ENCODE assay signal across 10 cellular contexts in the genomic region with DNA sequence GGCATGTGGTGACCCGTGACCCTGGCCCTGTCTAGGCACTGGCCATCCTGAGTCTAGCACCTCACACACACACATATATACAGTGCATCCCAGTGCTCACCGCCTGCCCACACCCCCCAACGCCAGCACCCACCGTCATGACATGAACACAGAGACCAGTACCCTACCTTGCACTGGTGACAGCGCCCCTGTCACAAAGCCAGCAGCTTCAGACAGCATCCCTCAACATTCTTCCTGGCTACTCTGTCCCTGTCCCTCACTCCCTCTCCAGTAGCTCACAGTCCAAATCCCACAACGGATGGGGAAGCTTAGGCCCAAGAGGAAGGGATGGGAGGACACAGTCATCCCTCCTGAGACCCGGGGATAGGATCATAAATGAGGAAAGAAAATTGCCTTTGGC. TPM values are rescaled to one million over a fixed set of nuclear protein-coding genes. Genes with fewer than 3 reads are reported as not detected.
DNase-seq lines count a peak whose midpoint lies in the region; ATAC-seq, FAIRE-seq and TF ChIP-seq lines count a peak whose summit lies in the region.
"Had no signal": no experiment of that assay in that cellular context is flagged by ENCODE, and none has a peak within 500 bp of the region (broad histone marks: within the 10 kb centered on the region; RNA-seq: fewer than 3 reads in every experiment).

No MANE protein-coding gene starts in this region.

- H3K9me3 ChIP-seq in lung (ENCODE audit: control insufficient read depth in 2 of 2, insufficient read depth in 1 of 2, low read length in 1 of 2) = no peaks in the 10 kb centered on the region
- no peaks in the 10 kb centered on the region for H3K9me3 ChIP-seq in smooth muscle cell (replicated peaks; ENCODE audit: low read depth)

- H3K27me3 Mint-ChIP-seq in brain = peaks cover 2% of the 10 kb centered on the region

- H3F3A ChIP-seq in smooth muscle cell (ENCODE audit: low read depth) = peaks cover 37% of the 10 kb centered on the region

- H3K4me1 Mint-ChIP-seq in brain = peaks cover 81% of the 10 kb centered on the region

- H3K36me3 ChIP-seq in lung (ENCODE audit: control insufficient read depth in 2 of 2, insufficient read depth in 2 of 2, low read length in 2 of 2) (no peaks in the 10 kb centered on the region), smooth muscle cell (ENCODE audit: low read depth) (no peaks in the 10 kb centered on the region)

- no peaks in the 10 kb centered on the region for H3K27me3 ChIP-seq in lung (ENCODE audit: control insufficient read depth, insufficient read depth)
- no peaks in the 10 kb centered on the region for H3K27me3 ChIP-seq in smooth muscle cell (ENCODE audit: low read depth)

- H3K79me2 ChIP-seq in smooth muscle cell (ENCODE audit: low read depth) = peaks cover 94% of the 10 kb centered on the region

- H3K36me3 Mint-ChIP-seq in brain = peaks cover 5% of the 10 kb centered on the region
- H3K36me3 Mint-ChIP-seq: CD8-positive, alpha-beta T cell had no signal

- peak overlapping the region; percentile 38 to 69 (median 50) for H3K4me3 Mint-ChIP-seq in brain

- H3K27ac ChIP-seq in lung (ENCODE audit: low read depth in 1 of 2, low read length in 1 of 2) (peak overlapping the region; percentile 2 to 95), smooth muscle cell (ENCODE audit: low read depth) (peak overlapping the region; percentile 56)

- H3K4me3 ChIP-seq in lung = no peak overlapping the region
- H3K4me3 ChIP-seq in smooth muscle cell = no peak overlapping the region

- WGBS in lung, 2 donors = 60 to 65% methylated on average over 7 of the region's 7 CpGs
- WGBS in smooth muscle cell (ENCODE audit: low lambda C conversion rate) = 79% methylated on average over 7 of the region's 7 CpGs

- no peak for TF ChIP-seq POLR2A in GM12892 (IDR thresholded peaks at IDR 0.05; ENCODE audit: low read depth, low read length)

- peak; percentile 56 for FAIRE-seq in GM12892 (lab: Jason Lieb, UNC)

- H3K9ac ChIP-seq in smooth muscle cell (ENCODE audit: low read depth) = no peak overlapping the region

- no peak overlapping the region for H2AFZ ChIP-seq in smooth muscle cell (ENCODE audit: low read depth)

- H3K27ac Mint-ChIP-seq in brain = peak overlapping the region; percentile 50 to 97 (median 81)
- H3K27ac Mint-ChIP-seq: CD8-positive, alpha-beta T cell had no signal

- TF ChIP-seq CTCF in brain (conservative IDR thresholded peaks at IDR 0.05) = no peak
- TF ChIP-seq CTCF in lung (IDR thresholded peaks at IDR 0.05; ENCODE audit: control extremely low read depth, extremely low read depth) = no peak
- TF ChIP-seq CTCF in smooth muscle cell (IDR thresholded peaks at IDR 0.05; ENCODE audit: borderline replicate concordance, insufficient read depth, poor library complexity, severe bottlenecking) = no peak

- peaks cover 29 to 38% of the 10 kb centered on the region in 2 donors for H3K4me1 ChIP-seq in lung (ENCODE audit: control insufficient read depth in 2 of 2, insufficient read depth in 2 of 2, low read length in 2 of 2)
- peaks cover 51% of the 10 kb centered on the region for H3K4me1 ChIP-seq in smooth muscle cell (ENCODE audit: low read depth)

- H3K4me2 ChIP-seq in smooth muscle cell = no peak overlapping the region

- no peak for DNase-seq in GM12892 (ENCODE audit: insufficient read length)
- DNase-seq in lung (ENCODE audit: low spot score) = no peak
- DNase-seq in smooth muscle cell (lab: John Stamatoyannopoulos, UW; ENCODE audit: unreplicated experiment) = no peak
- DNase-seq in midbrain (lab: John Stamatoyannopoulos, UW) = no peak
- no peak for DNase-seq in stimulated activated naive CD4-positive, alpha-beta T cell treated with Interleukin-2 at 50 U/mL for 16 hours (lab: John Stamatoyannopoulos, UW)
- DNase-seq in AG08395 (ENCODE audit: low spot score) = no peak
- DNase-seq: CD8-positive, alpha-beta T cell; stimulated activated CD4-positive, alpha-beta T cell treated with anti-CD3 and anti-CD28 coated beads, Interleukin-4, amount 100 ng/mL, for 24 hours had no signal

- H4K20me1 ChIP-seq in smooth muscle cell (ENCODE audit: low read depth) = peaks cover 100% of the 10 kb centered on the region

- ATAC-seq in lung (ENCODE audit: insufficient read depth, low FRiP score) = no peak
- ATAC-seq in HG03097 (IDR thresholded peaks at IDR 0.05; ENCODE audit: low FRiP score, unreplicated experiment) = no peak
- ATAC-seq: CD8-positive, alpha-beta T cell had no signal

- H3K9me3 Mint-ChIP-seq in brain = no peaks in the 10 kb centered on the region
- H3K9me3 Mint-ChIP-seq: CD8-positive, alpha-beta T cell had no signal

RNA-seq across cellular contexts. Expression of a gene that starts 27.1 kb away (rescaled TPM):
- 2.8 TPM for polyA plus RNA-seq in GM12892 (2012; ENCODE audit: missing spikeins)
- polyA plus RNA-seq in brain (ENCODE audit: insufficient read depth, low read depth, low replicate concordance) = 48.8 TPM
- total RNA-seq in lung = 10 to 100 TPM; 31.8 to 37.9 TPM
- polyA plus RNA-seq in lung = 10 to 100 TPM; 10.3 to 11.8 TPM
- total RNA-seq in smooth muscle cell = 8.4 and 12.2 TPM in 2 replicates
- 12.2 and 15.6 TPM in 2 replicates for polyA plus RNA-seq in smooth muscle cell

RNA-seq across cellular contexts. Expression of a gene that starts 58.1 kb away (rescaled TPM):
- polyA plus RNA-seq in GM12892 (2012; ENCODE audit: missing spikeins) = 43.6 TPM
- polyA plus RNA-seq in brain (ENCODE audit: insufficient read depth, low read depth, low replicate concordance) = 2.7 TPM
- 100 to 1,000 TPM in 1 of 2 donors, 10 to 100 TPM in 1; 26.6 to 108 TPM for total RNA-seq in lung
- 100 to 1,000 TPM; 113 to 403 TPM for polyA plus RNA-seq in lung
- 1.3 TPM in 1 of 2 replicates, not detected in the other for total RNA-seq in smooth muscle cell
- 0.10 and 0.65 TPM in 2 replicates for polyA plus RNA-seq in smooth muscle cell

Comparison
In these comparisons a context has a peak if more than half of its experiments do, and no peak if none do; other contexts are left out.
1. RNA of a gene that starts 58.1 kb away (polyA plus RNA-seq): 113 to 403 TPM in lung; 2.7 TPM in brain (single experiment) and 0.10 to 0.65 TPM in smooth muscle cell; every median in the first group is over 10 times any median in the second.